8 cellular contexts compared by ENCODE assay signal in the genomic region with DNA sequence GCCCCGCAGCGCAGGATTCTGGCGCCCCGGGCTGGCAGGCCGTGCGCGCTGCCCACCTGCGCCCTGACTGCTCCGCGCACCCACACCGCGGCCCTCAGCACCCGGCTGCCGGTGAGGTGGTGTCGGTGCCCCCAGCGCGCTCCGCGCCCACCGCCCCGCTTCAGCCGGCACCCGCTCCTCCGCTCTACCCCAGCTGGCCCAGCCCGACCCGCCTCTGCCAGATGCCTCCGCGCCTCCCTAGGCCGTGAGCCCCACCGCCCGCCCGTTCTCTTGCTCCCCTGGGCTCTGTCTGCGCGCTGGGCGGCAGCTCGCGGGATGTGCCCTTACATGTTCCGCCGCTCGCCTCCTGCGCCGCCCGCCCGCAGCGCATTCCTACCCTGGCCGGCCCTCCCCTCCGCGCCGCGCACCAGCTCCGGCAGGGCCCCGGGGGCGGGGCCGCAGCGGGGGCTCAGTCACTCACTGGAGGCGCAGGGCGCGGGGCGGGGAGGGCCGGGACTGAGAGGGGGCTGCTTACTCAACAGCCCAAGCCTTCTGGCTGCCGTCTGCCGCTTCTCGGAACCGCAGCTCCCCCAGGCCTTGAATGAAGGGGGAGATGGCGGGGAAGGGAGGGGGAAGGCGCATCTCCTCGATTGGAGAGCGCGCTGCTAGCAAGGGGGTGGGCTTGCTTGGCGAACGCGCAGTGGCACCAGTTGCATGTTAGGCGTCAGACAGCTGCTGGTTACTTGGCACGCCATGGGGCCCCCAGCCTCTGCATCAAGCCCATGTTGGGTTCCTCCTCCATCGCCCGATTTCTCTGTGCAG. TPM values are rescaled to one million over a fixed set of nuclear protein-coding genes. Genes with fewer than 3 reads are reported as not detected.
DNase-seq lines count a peak whose midpoint lies in the region; ATAC-seq and TF ChIP-seq lines count a peak whose summit lies in the region.

A gene (minus strand): TSS at position 345 of the 801 bp plus-strand sequence. CDS start 402 bp downstream, outside the sequence.

- intact Hi-C loops in naive thymus-derived CD4-positive, alpha-beta T cell (cut with micrococcal nuclease), result loop anchor here in 1 of 2 donors (1.0 to 5.0 kb wide), 3 partner anchors 11 to 38 kb away; a partner anchor contains a TSS
- intact Hi-C loops in tibial artery (cut with DNase I; ENCODE audit: low total_unique reads), result no loop called here

- H3K4me1 Mint-ChIP-seq in activated T-helper 17 cell treated with anti-CD3 and anti-CD28 coated beads, Interleukin-2, amount 50 U/mL, for 72 hours, result no peaks in the 10 kb centered on the region
- peaks cover 0 to 22% (median 8%) of the 10 kb centered on the region in 7 donors for H3K4me1 Mint-ChIP-seq in naive thymus-derived CD4-positive, alpha-beta T cell

- TF ChIP-seq CTCF in BE2C (IDR thresholded peaks at IDR 0.05; ENCODE audit: low read depth, low read length), result no peak
- no peak for TF ChIP-seq CTCF in fibroblast of the aortic adventitia (IDR thresholded peaks at IDR 0.05; ENCODE audit: insufficient read depth, low read length)
- peak in 1 of 2 experiments; percentile 5 for TF ChIP-seq CTCF in tibial artery (IDR thresholded peaks at IDR 0.05)

- POLR2A ChIA-PET in naive thymus-derived CD4-positive, alpha-beta T cell (lab: Charles Lee), result no interaction called here

- H3K36me3 Mint-ChIP-seq in activated T-helper 17 cell treated with anti-CD3 and anti-CD28 coated beads, Interleukin-2, amount 50 U/mL, for 72 hours (ENCODE audit: low read depth), result no peaks in the 10 kb centered on the region
- peaks cover 0 to 16% (median 3%) of the 10 kb centered on the region in 5 donors for H3K36me3 Mint-ChIP-seq in naive thymus-derived CD4-positive, alpha-beta T cell

- no peaks in the 10 kb centered on the region for H3K4me1 ChIP-seq in BE2C
- H3K4me1 ChIP-seq in naive thymus-derived CD4-positive, alpha-beta T cell (ENCODE audit: control insufficient read depth in 2 of 2, insufficient read depth in 2 of 2, low read length in 2 of 2), result no peaks in the 10 kb centered on the region
- peaks cover 0 to 48% (median 31%) of the 10 kb centered on the region in 4 donors for H3K4me1 ChIP-seq in tibial artery

- CTCF ChIA-PET in naive thymus-derived CD4-positive, alpha-beta T cell (lab: Charles Lee), result interaction anchor here (1.0 to 1.2 kb wide), 2 partner anchors 12 to 44 kb away, joined by 3 read pairs; no protein-coding TSS in a partner anchor

- no peaks in the 10 kb centered on the region for H3K36me3 ChIP-seq in BE2C
- H3K36me3 ChIP-seq in naive thymus-derived CD4-positive, alpha-beta T cell (ENCODE audit: control insufficient read depth in 2 of 3, insufficient read depth in 3 of 3, low read length in 3 of 3), result no peaks in the 10 kb centered on the region
- peaks cover 15 to 19% (median 19%) of the 10 kb centered on the region in 3 donors for H3K36me3 ChIP-seq in tibial artery

- H3K27me3 Mint-ChIP-seq in activated T-helper 17 cell treated with anti-CD3 and anti-CD28 coated beads, Interleukin-2, amount 50 U/mL, for 72 hours, result peaks cover 29% of the 10 kb centered on the region
- peaks cover 39 to 56% (median 40%) of the 10 kb centered on the region in 5 donors for H3K27me3 Mint-ChIP-seq in naive thymus-derived CD4-positive, alpha-beta T cell

- peak within 1 kb of the TSS; percentile 73 for H3K4me3 Mint-ChIP-seq in activated T-helper 17 cell treated with anti-CD3 and anti-CD28 coated beads, Interleukin-2, amount 50 U/mL, for 72 hours
- peak within 1 kb of the TSS in 9 of 10 donors; percentile 23 to 92 (median 55) for H3K4me3 Mint-ChIP-seq in naive thymus-derived CD4-positive, alpha-beta T cell

- H3K9me3 ChIP-seq in BE2C, result no peaks in the 10 kb centered on the region
- no peaks in the 10 kb centered on the region for H3K9me3 ChIP-seq in naive thymus-derived CD4-positive, alpha-beta T cell (ENCODE audit: control insufficient read depth in 2 of 3, low read length in 3 of 3)
- H3K9me3 ChIP-seq in tibial artery, result no peaks in the 10 kb centered on the region

- DNase-seq in BE2C (peak; percentile 72), NCI-H526 (lab: John Stamatoyannopoulos, UW) (peak; percentile 6 to 80), fibroblast of the aortic adventitia (ENCODE audit: low read depth) (peak; percentile 87), tibial artery (peak; percentile 94 to 96)
- peak in 1 of 9 donors; percentile 77 for DNase-seq in naive thymus-derived CD4-positive, alpha-beta T cell

- no peak within 1 kb of the TSS for H3K27ac Mint-ChIP-seq in activated T-helper 17 cell treated with anti-CD3 and anti-CD28 coated beads, Interleukin-2, amount 50 U/mL, for 72 hours
- peak within 1 kb of the TSS in 1 of 9 donors; percentile 74 for H3K27ac Mint-ChIP-seq in naive thymus-derived CD4-positive, alpha-beta T cell

- H3K4me3 ChIP-seq in BE2C (ENCODE audit: low read depth, low read length) (peak within 1 kb of the TSS; percentile 50), fibroblast of the aortic adventitia (ENCODE audit: low read depth, low read length) (peak within 1 kb of the TSS; percentile 98), tibial artery (peak within 1 kb of the TSS; percentile 94 to 99)
- no peak within 1 kb of the TSS for H3K4me3 ChIP-seq in naive thymus-derived CD4-positive, alpha-beta T cell (ENCODE audit: low read length)

- no peak within 1 kb of the TSS for H3K27ac ChIP-seq in naive thymus-derived CD4-positive, alpha-beta T cell (ENCODE audit: low read depth, low read length)
- H3K27ac ChIP-seq in tibial artery, result peak within 1 kb of the TSS; percentile 96 to 99

- no peaks in the 10 kb centered on the region for H3K9me3 Mint-ChIP-seq in activated T-helper 17 cell treated with anti-CD3 and anti-CD28 coated beads, Interleukin-2, amount 50 U/mL, for 72 hours
- H3K9me3 Mint-ChIP-seq in naive thymus-derived CD4-positive, alpha-beta T cell, result no peaks in the 10 kb centered on the region

- peak; percentile 67 for ATAC-seq in GM19035 (IDR thresholded peaks at IDR 0.05; ENCODE audit: unreplicated experiment)
- peak; percentile 68 for ATAC-seq in HG03159 (IDR thresholded peaks at IDR 0.05; ENCODE audit: unreplicated experiment)
- ATAC-seq in activated T-helper 17 cell treated with anti-CD3 and anti-CD28 coated beads, Interleukin-2, amount 50 U/mL, for 72 hours (replicated peaks), result peak; percentile 90
- ATAC-seq in naive thymus-derived CD4-positive, alpha-beta T cell, result peak; percentile 66

- H3K27me3 ChIP-seq in BE2C (peaks cover 28% of the 10 kb centered on the region), tibial artery (no peaks in the 10 kb centered on the region)
- peaks cover 0 to 6% of the 10 kb centered on the region in 2 donors for H3K27me3 ChIP-seq in naive thymus-derived CD4-positive, alpha-beta T cell (ENCODE audit: control insufficient read depth in 2 of 2, insufficient read depth in 2 of 2, low read length in 2 of 2)

RNA-seq across cellular contexts. Expression of the gene that starts here (rescaled TPM):
- polyA plus RNA-seq in BE2C (2012; ENCODE audit: insufficient read depth, insufficient read length, low read depth), result 0.97 TPM
- total RNA-seq in activated T-helper 17 cell treated with anti-CD3 and anti-CD28 coated beads, Interleukin-2, amount 50 U/mL, for 72 hours, result 10 to 100 TPM in 1 of 2 donors, 1 to 10 TPM in 1; 9.4 to 21.0 TPM
- total RNA-seq in fibroblast of the aortic adventitia (ENCODE audit: low replicate concordance), result 68.6 and 164 TPM in 2 replicates
- 10 to 100 TPM in 1 of 5 experiments, 1 to 10 TPM in 2, under 1 TPM in 2; 0.19 to 22.4 (median 1.1) TPM for total RNA-seq in naive thymus-derived CD4-positive, alpha-beta T cell
- polyA plus RNA-seq in naive thymus-derived CD4-positive, alpha-beta T cell, result under 1 TPM in 1 of 2 donors, not detected in 1; 0.13 TPM
